Comparison of ENCODE assay signal across 8 cellular contexts in genomic region chr2:190467575-190468083, GRCh38. TPM values are rescaled to one million over a fixed set of nuclear protein-coding genes. Genes with fewer than 3 reads are reported as not detected.
DNase-seq lines count a peak whose midpoint lies in the region; ATAC-seq and TF ChIP-seq lines count a peak whose summit lies in the region.

No MANE protein-coding gene starts in this region.

- no peak overlapping the region for H3K9ac ChIP-seq in trophoblast cell (ENCODE audit: low read length)

- H3K4me3 ChIP-seq in sigmoid colon = no peak overlapping the region
- H3K4me3 ChIP-seq in trophoblast cell (ENCODE audit: low read depth, low read length) = no peak overlapping the region

- H3K27me3 ChIP-seq in sigmoid colon (no peaks in the 10 kb centered on the region), trophoblast cell (ENCODE audit: insufficient read depth, low read length) (no peaks in the 10 kb centered on the region)

- H3K18ac ChIP-seq in trophoblast cell (ENCODE audit: low read length) = no peak overlapping the region

- peaks cover 28% of the 10 kb centered on the region for H3K4me1 Mint-ChIP-seq in dendritic cell treated with granulocyte-macrophage colony-stimulating factor and Interleukin-4, amounts not matched to agents 40 ng/mL and 50 ng/mL, for 4 days (ENCODE audit: low read depth)

- H3K36me3 ChIP-seq in sigmoid colon (peaks cover 0 to 6% (median 0%) of the 10 kb centered on the region in 4 donors), trophoblast cell (ENCODE audit: control insufficient read depth in 1 of 2, insufficient read depth in 2 of 2, low read length in 2 of 2) (peaks cover 3 to 4% of the 10 kb centered on the region in 2 experiments)

- H3K4me3 Mint-ChIP-seq in dendritic cell treated with granulocyte-macrophage colony-stimulating factor and Interleukin-4, amounts not matched to agents 40 ng/mL and 50 ng/mL, for 4 days = no peak overlapping the region

- H4K91ac ChIP-seq in trophoblast cell (ENCODE audit: low read depth, low read length) = no peak overlapping the region

- H2BK5ac ChIP-seq in trophoblast cell (ENCODE audit: low read depth, low read length, poor library complexity) = no peak overlapping the region

- no peak for TF ChIP-seq POLR2A in sigmoid colon (IDR thresholded peaks at IDR 0.05)

- no peak overlapping the region for H2AK5ac ChIP-seq in trophoblast cell (ENCODE audit: low read length)

- peak overlapping the region; percentile 55 for H3K27ac Mint-ChIP-seq in dendritic cell treated with granulocyte-macrophage colony-stimulating factor and Interleukin-4, amounts not matched to agents 40 ng/mL and 50 ng/mL, for 4 days

- no peak overlapping the region for H3K4ac ChIP-seq in trophoblast cell (ENCODE audit: low read depth, low read length)

- no peak overlapping the region for H3K14ac ChIP-seq in trophoblast cell (ENCODE audit: low read length)

- no peak overlapping the region for H3K23ac ChIP-seq in trophoblast cell (ENCODE audit: low read length)

- H3K36me3 Mint-ChIP-seq in dendritic cell treated with granulocyte-macrophage colony-stimulating factor and Interleukin-4, amounts not matched to agents 40 ng/mL and 50 ng/mL, for 4 days (ENCODE audit: low read depth) = peaks cover 23% of the 10 kb centered on the region

- peak; percentile 23 for DNase-seq in NCI-H2029 (lab: John Stamatoyannopoulos, UW)
- DNase-seq in sigmoid colon = no peak
- DNase-seq in HPDE6-E6E7 (ENCODE audit: extremely low spot score) = no peak
- no peak for DNase-seq in trophoblast cell
- no peak for DNase-seq in HT-29 (ENCODE audit: low spot score)
- no peak for DNase-seq in stimulated activated CD4-positive, alpha-beta T cell treated with anti-CD3 and anti-CD28 coated beads, Interleukin-4, amount 100 ng/mL, for 24 hours

- TF ChIP-seq EP300 in sigmoid colon (IDR thresholded peaks at IDR 0.05) = no peak

- H3K79me2 ChIP-seq in trophoblast cell (ENCODE audit: control insufficient read depth, insufficient read depth, low read length, poor library complexity) = no peaks in the 10 kb centered on the region

- intact Hi-C loops in dendritic cell treated with granulocyte-macrophage colony-stimulating factor and Interleukin-4, amounts not matched to agents 40 ng/mL and 50 ng/mL, for 4 days (cut with micrococcal nuclease) = no loop called here
- intact Hi-C loops in sigmoid colon (cut with DNase I) = loop anchor here (2.0 to 5.0 kb wide), 2 partner anchors 59 to 180 kb away; partner anchors contain the start of genes MFSD6 and NAB1

- 28 to 54% methylated on average over 5 of the region's 5 CpGs for WGBS in sigmoid colon, 2 donors
- WGBS in trophoblast cell (ENCODE audit: extremely low coverage, insufficient coverage, insufficient read length) = no CpG with 5 or more reads among the region's 5 CpGs

- no peak overlapping the region for H2AFZ ChIP-seq in trophoblast cell (ENCODE audit: insufficient read depth, low read length, poor library complexity)

- H3K9me3 ChIP-seq in sigmoid colon (no peaks in the 10 kb centered on the region), trophoblast cell (ENCODE audit: insufficient read depth, low read depth, low read length) (peaks cover 2% of the 10 kb centered on the region)

- no peak overlapping the region for H2BK120ac ChIP-seq in trophoblast cell (ENCODE audit: insufficient read depth, low read length, poor library complexity)

- no peak overlapping the region for H2BK12ac ChIP-seq in trophoblast cell (ENCODE audit: low read length)

- ATAC-seq in GM19395 (IDR thresholded peaks at IDR 0.05; ENCODE audit: unreplicated experiment) = peak; percentile 43

- no peaks in the 10 kb centered on the region for H3K9me3 Mint-ChIP-seq in dendritic cell treated with granulocyte-macrophage colony-stimulating factor and Interleukin-4, amounts not matched to agents 40 ng/mL and 50 ng/mL, for 4 days

- TF ChIP-seq CTCF in sigmoid colon (IDR thresholded peaks at IDR 0.05) = no peak

- no peaks in the 10 kb centered on the region for H3K27me3 Mint-ChIP-seq in dendritic cell treated with granulocyte-macrophage colony-stimulating factor and Interleukin-4, amounts not matched to agents 40 ng/mL and 50 ng/mL, for 4 days

- H4K8ac ChIP-seq in trophoblast cell (ENCODE audit: low read depth, low read length) = no peak overlapping the region

- no peak overlapping the region for H3K4me2 ChIP-seq in trophoblast cell (ENCODE audit: low read length)

- H4K12ac ChIP-seq in trophoblast cell (ENCODE audit: low read depth, low read length) = no peak overlapping the region

- no peaks in the 10 kb centered on the region for H3K79me1 ChIP-seq in trophoblast cell (ENCODE audit: low read length)

- H3K27ac ChIP-seq in sigmoid colon (peak overlapping the region; percentile 80 to 87 (median 86)), trophoblast cell (ENCODE audit: low read depth, low read length) (no peak overlapping the region)

- H3K4me1 ChIP-seq in sigmoid colon (peaks cover 0 to 43% (median 41%) of the 10 kb centered on the region in 4 donors), trophoblast cell (ENCODE audit: control insufficient read depth in 1 of 2, insufficient read depth in 2 of 2, low read length in 2 of 2) (peaks cover 1 to 2% of the 10 kb centered on the region in 2 experiments)

RNA-seq across cellular contexts. Expression of gene MFSD6, which starts 59.5 kb away (rescaled TPM):
- 10 to 100 TPM; 46.7 to 87.5 (median 60.1) TPM for total RNA-seq in sigmoid colon
- 10 to 100 TPM in 1 of 3 donors, 1 to 10 TPM in 2; 8.4 to 23.0 (median 8.8) TPM for polyA plus RNA-seq in sigmoid colon
- 7.2 and 8.1 TPM in 2 replicates for polyA plus RNA-seq in trophoblast cell (2013)
- 38.3 and 45.1 TPM in 2 replicates for total RNA-seq in HT-29 (2014; rRNA removed; shearing (Covaris generic))
